ENCODE assay signal across 8 cellular contexts in the genomic region with DNA sequence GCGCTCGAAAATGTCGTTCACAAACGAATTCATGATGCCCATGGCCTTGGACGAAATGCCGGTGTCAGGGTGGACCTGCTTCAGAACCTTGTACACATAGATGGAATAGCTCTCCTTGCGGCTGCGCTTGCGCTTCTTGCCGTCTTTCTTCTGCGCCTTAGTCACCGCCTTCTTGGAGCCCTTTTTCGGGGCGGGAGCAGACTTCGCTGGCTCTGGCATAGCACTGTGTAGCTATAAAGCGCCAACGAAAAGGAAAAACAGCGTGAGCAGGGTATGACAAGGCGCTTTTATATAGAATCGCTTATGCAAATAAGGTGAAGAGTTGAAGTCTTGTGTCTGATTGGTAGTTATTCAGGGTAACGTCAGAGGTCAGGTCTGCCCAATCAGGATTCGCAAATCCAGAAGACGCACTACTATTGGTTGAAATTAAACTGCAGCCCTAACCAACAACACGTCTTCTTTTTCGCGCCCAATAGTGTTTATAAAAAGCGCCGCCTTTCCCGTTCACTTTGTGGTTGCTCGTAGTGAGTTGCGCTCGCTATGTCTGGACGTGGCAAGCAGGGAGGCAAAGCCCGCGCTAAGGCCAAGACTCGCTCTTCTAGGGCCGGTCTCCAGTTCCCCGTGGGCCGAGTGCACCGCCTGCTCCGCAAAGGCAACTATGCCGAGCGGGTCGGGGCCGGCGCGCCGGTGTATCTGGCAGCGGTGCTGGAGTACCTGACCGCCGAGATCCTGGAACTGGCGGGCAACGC.
A peak's percentile ranks its signal among the peaks of the same experiment; 100 is the strongest.
DNase-seq lines count a peak whose midpoint lies in the region; ATAC-seq and TF ChIP-seq lines count a peak whose summit lies in the region.

No MANE protein-coding gene starts in this region.

- ATAC-seq in GM21360 (IDR thresholded peaks at IDR 0.05; ENCODE audit: unreplicated experiment): peak; percentile 68

- no peak overlapping the region for H3K4me3 Mint-ChIP-seq in endothelial cell (ENCODE audit: unreplicated experiment)

- no peaks in the 10 kb centered on the region for H3K9me3 Mint-ChIP-seq in endothelial cell (ENCODE audit: unreplicated experiment)

- H3K27ac Mint-ChIP-seq in endothelial cell (ENCODE audit: unreplicated experiment): no peak overlapping the region

- H3K36me3 Mint-ChIP-seq in endothelial cell (ENCODE audit: low read depth, unreplicated experiment): no peaks in the 10 kb centered on the region

- H3K27me3 Mint-ChIP-seq in endothelial cell (ENCODE audit: unreplicated experiment): no peaks in the 10 kb centered on the region

- peaks cover 12% of the 10 kb centered on the region for H3K4me1 Mint-ChIP-seq in endothelial cell (ENCODE audit: unreplicated experiment)

- DNase-seq in COLO668 (lab: John Stamatoyannopoulos, UW; ENCODE audit: unreplicated experiment) (peak; percentile 84), HS-5 (ENCODE audit: low read depth) (peak; percentile 99), NK-92 (lab: John Stamatoyannopoulos, UW; ENCODE audit: unreplicated experiment) (peak; percentile 88), endothelial cell (ENCODE audit: low spot score) (peak; percentile 78), mesenteric fat pad (ENCODE audit: low spot score) (peak; percentile 93)
- DNase-seq in activated CD8-positive, alpha-beta memory T cell treated with anti-CD3 and anti-CD28 coated beads for 4 hours (ENCODE audit: low read depth in 2 of 2): peak; percentile 66 to 81
- DNase-seq in stimulated activated CD8-positive, alpha-beta memory T cell treated with anti-CD3 and anti-CD28 coated beads, Interleukin-15, amount 100 ng/mL, for 24 hours (ENCODE audit: low read depth): peak; percentile 59

- no peak for TF ChIP-seq CTCF in endothelial cell (IDR thresholded peaks at IDR 0.05; ENCODE audit: unreplicated experiment)

Comparison
In these comparisons a context has a peak if more than half of its experiments do, and no peak if none do; other contexts are left out.
1. Peak in every context shown above with its lines: DNase-seq and ATAC-seq.